Comparison of ENCODE assay signal across 8 cellular contexts in genomic region chr14:23469127-23469905, GRCh38. TPM values are rescaled to one million over a fixed set of nuclear protein-coding genes. Genes with fewer than 3 reads are reported as not detected.
DNase-seq lines count a peak whose midpoint lies in the region; ATAC-seq lines count a peak whose summit lies in the region.

A gene with protein sequence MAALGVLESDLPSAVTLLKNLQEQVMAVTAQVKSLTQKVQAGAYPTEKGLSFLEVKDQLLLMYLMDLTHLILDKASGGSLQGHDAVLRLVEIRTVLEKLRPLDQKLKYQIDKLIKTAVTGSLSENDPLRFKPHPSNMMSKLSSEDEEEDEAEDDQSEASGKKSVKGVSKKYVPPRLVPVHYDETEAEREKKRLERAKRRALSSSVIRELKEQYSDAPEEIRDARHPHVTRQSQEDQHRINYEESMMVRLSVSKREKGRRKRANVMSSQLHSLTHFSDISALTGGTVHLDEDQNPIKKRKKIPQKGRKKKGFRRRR (plus strand): TSS chr14:23469703. CDS start chr14:23469716, 13 bp downstream.

- H3K27me3 ChIP-seq in HUES48 (ENCODE audit: control insufficient read depth, insufficient read depth, low read length) (no peaks in the 10 kb centered on the region), NT2/D1 (ENCODE audit: insufficient read depth, insufficient read length) (no peaks in the 10 kb centered on the region)

- peak within 1 kb of the TSS; percentile 79 for H3K27ac ChIP-seq in HUES48 (ENCODE audit: low read depth, low read length)

- H3K36me3 ChIP-seq in HUES48 (ENCODE audit: control insufficient read depth, insufficient read depth, low read length): peaks cover 34% of the 10 kb centered on the region
- H3K36me3 ChIP-seq in NT2/D1 (ENCODE audit: insufficient read depth, insufficient read length, low read length): peaks cover 28% of the 10 kb centered on the region

- H3K4me1 ChIP-seq in HUES48 (ENCODE audit: control insufficient read depth, insufficient read depth, low read length) (0 out of 2 replicates have a peak, but pooled peaks cover 3% of the 10 kb centered on the region), NT2/D1 (ENCODE audit: insufficient read depth, insufficient read length) (no peaks in the 10 kb centered on the region)

- ATAC-seq in GM21390 (IDR thresholded peaks at IDR 0.05; ENCODE audit: unreplicated experiment): peak; percentile 94

- H3K9ac ChIP-seq in HUES48 (ENCODE audit: low read depth, low read length) (peak within 1 kb of the TSS; percentile 82), NT2/D1 (ENCODE audit: insufficient read length, low read depth) (peak within 1 kb of the TSS; percentile 96)

- H3K4me3 ChIP-seq in HUES48 (ENCODE audit: low read depth, low read length) (peak within 1 kb of the TSS; percentile 92), NT2/D1 (ENCODE audit: insufficient read length, low read depth) (peak within 1 kb of the TSS; percentile 90)

- H3K9me3 ChIP-seq in HUES48 (ENCODE audit: control insufficient read depth, insufficient read depth, low read length): no peaks in the 10 kb centered on the region; the same call in 1 of the 2 replicates
- no peaks in the 10 kb centered on the region for H3K9me3 ChIP-seq in NT2/D1 (ENCODE audit: insufficient read depth, low read length)

- in situ Hi-C loops in endometrial microvascular endothelial cells (cut with HindIII; ENCODE audit: inconsistent ontology term, low pct_unique_long_range_greater_than_20kb, low sequenced_read_pairs): no loop called here

- DNase-seq in D341Med (ENCODE audit: low spot score) (peak; percentile 92), NT2/D1 (ENCODE audit: low read depth, low spot score) (peak; percentile 92), mesenteric fat pad (ENCODE audit: low spot score) (peak; percentile 94)
- peak; percentile 90 for DNase-seq in activated CD8-positive, alpha-beta memory T cell treated with anti-CD3 and anti-CD28 coated beads, Interleukin-2, amount 50 U/mL, for 1 hour (ENCODE audit: extremely low read depth)
- peak; percentile 70 for DNase-seq in stimulated activated CD8-positive, alpha-beta memory T cell treated with anti-CD3 and anti-CD28 coated beads, Interleukin-15, amount 100 ng/mL, for 24 hours (ENCODE audit: low read depth)

RNA-seq across cellular contexts. Expression of the gene that starts here (rescaled TPM):
- total RNA-seq in endometrial microvascular endothelial cells (ENCODE audit: inconsistent ontology term) (38.7 TPM), mesenteric fat pad (29.7 TPM)

Comparison
In these comparisons a context has a peak if more than half of its experiments do, and no peak if none do; other contexts are left out.
1. Peak in every context shown above with its lines: DNase-seq, ATAC-seq, H3K4me3 ChIP-seq and H3K27ac ChIP-seq.